22 cellular contexts compared by ENCODE assay signal in genomic region chr5:95921501-95921900, GRCh38.
"Had no signal": no experiment of that assay in that cellular context is flagged by ENCODE, and none has a peak within 500 bp of the region (broad histone marks: within the 10 kb centered on the region; RNA-seq: fewer than 3 reads in every experiment).

No MANE protein-coding gene starts in this region.

- H3K27me3 Mint-ChIP-seq: activated CD8-positive, alpha-beta memory T cell treated with anti-CD3 and anti-CD28 coated beads, Interleukin-2, amount 10 ng/mL, durations not matched to agents 7 days and 5 days; activated naive CD4-positive, alpha-beta T cell treated with anti-CD3 and anti-CD28 coated beads, Interleukin-2, amount 50 U/mL, for 24 hours; activated naive CD8-positive, alpha-beta T cell treated with anti-CD3 and anti-CD28 coated beads, Interleukin-2, amount 50 U/mL, for 24 hours; naive B cell had no signal

- H3K27me3 ChIP-seq: breast epithelium, pancreas, suprapubic skin, tibial nerve had no signal

- H3K4me1 ChIP-seq: breast epithelium had no signal

- H3K27ac ChIP-seq: breast epithelium, pancreas, psoas muscle, suprapubic skin, tibial nerve had no signal

- H3K4me1 Mint-ChIP-seq: mesothelial cell of epicardium had no signal

- H3K27ac Mint-ChIP-seq: activated CD8-positive, alpha-beta memory T cell treated with anti-CD3 and anti-CD28 coated beads, Interleukin-2, amount 10 ng/mL, durations not matched to agents 7 days and 5 days; activated CD8-positive, alpha-beta T cell treated with anti-CD3 and anti-CD28 coated beads, Interleukin-2, amount 10 ng/mL, durations not matched to agents 7 days and 5 days; activated naive CD4-positive, alpha-beta T cell treated with anti-CD3 and anti-CD28 coated beads, Interleukin-2, amount 50 U/mL, for 24 hours; activated naive CD8-positive, alpha-beta T cell treated with anti-CD3 and anti-CD28 coated beads, Interleukin-2, amount 50 U/mL, for 24 hours; activated T-helper 2 cell treated with anti-CD3 and anti-CD28 coated beads, Interferon-gamma antibody, Interleukin-2, Interleukin-4, amounts not matched to agents 10 μg/mL and 5 μg/mL and 100 μg/mL, durations not matched to agents 14 hours and 24 hours and 36 hours; mesothelial cell of epicardium had no signal

- DNase-seq: activated CD8-positive, alpha-beta memory T cell treated with anti-CD3 and anti-CD28 coated beads, Interleukin-2, amount 10 ng/mL, durations not matched to agents 7 days and 5 days; activated CD8-positive, alpha-beta T cell treated with anti-CD3 and anti-CD28 coated beads, Interleukin-2, amount 10 ng/mL, durations not matched to agents 7 days and 5 days; activated naive CD8-positive, alpha-beta T cell treated with anti-CD3 and anti-CD28 coated beads, Interleukin-2, amount 50 U/mL, for 24 hours; activated T-cell treated with anti-CD3 and anti-CD28 coated beads, Interleukin-2, amount 50 U/mL, for 48 hours; effector CD8-positive, alpha-beta T cell; erythroblast; foreskin melanocyte; mammary epithelial cell; naive B cell; nucleus accumbens; pancreas; psoas muscle; stimulated activated CD4-positive, alpha-beta T cell treated with anti-CD3 and anti-CD28 coated beads, Interleukin-1b, Interleukin-23, amount 100 ng/mL, for 48 hours; stimulated activated naive CD4-positive, alpha-beta T cell; T-helper 2 cell had no signal

- ATAC-seq: activated CD8-positive, alpha-beta memory T cell treated with anti-CD3 and anti-CD28 coated beads, Interleukin-2, amount 10 ng/mL, durations not matched to agents 7 days and 5 days; activated CD8-positive, alpha-beta T cell treated with anti-CD3 and anti-CD28 coated beads, Interleukin-2, amount 10 ng/mL, durations not matched to agents 7 days and 5 days; activated naive CD8-positive, alpha-beta T cell treated with anti-CD3 and anti-CD28 coated beads, Interleukin-2, amount 50 U/mL, for 24 hours; pancreas; psoas muscle had no signal

- H3K36me3 ChIP-seq: breast epithelium, pancreas, suprapubic skin had no signal

- H3K36me3 Mint-ChIP-seq: mesothelial cell of epicardium, naive B cell had no signal

- H3K4me2 ChIP-seq: smooth muscle cell had no signal

- H3K9me3 ChIP-seq: breast epithelium, pancreas, psoas muscle, suprapubic skin, tibial nerve had no signal

- H3K9me3 Mint-ChIP-seq: activated naive CD4-positive, alpha-beta T cell treated with anti-CD3 and anti-CD28 coated beads, Interleukin-2, amount 50 U/mL, for 24 hours; activated naive CD8-positive, alpha-beta T cell treated with anti-CD3 and anti-CD28 coated beads, Interleukin-2, amount 50 U/mL, for 24 hours; activated T-helper 2 cell treated with anti-CD3 and anti-CD28 coated beads, Interferon-gamma antibody, Interleukin-2, Interleukin-4, amounts not matched to agents 10 μg/mL and 5 μg/mL and 100 μg/mL, durations not matched to agents 14 hours and 24 hours and 36 hours; mesothelial cell of epicardium; naive B cell had no signal

- H3K4me3 Mint-ChIP-seq: activated CD8-positive, alpha-beta memory T cell treated with anti-CD3 and anti-CD28 coated beads, Interleukin-2, amount 10 ng/mL, durations not matched to agents 7 days and 5 days; activated CD8-positive, alpha-beta T cell treated with anti-CD3 and anti-CD28 coated beads, Interleukin-2, amount 10 ng/mL, durations not matched to agents 7 days and 5 days; activated naive CD4-positive, alpha-beta T cell treated with anti-CD3 and anti-CD28 coated beads, Interleukin-2, amount 50 U/mL, for 24 hours; activated naive CD8-positive, alpha-beta T cell treated with anti-CD3 and anti-CD28 coated beads, Interleukin-2, amount 50 U/mL, for 24 hours; mesothelial cell of epicardium; naive B cell had no signal

- H3K4me3 ChIP-seq: breast epithelium, pancreas, psoas muscle, smooth muscle cell, suprapubic skin, tibial nerve had no signal
